27 cellular contexts compared by ENCODE assay signal in the genomic region with DNA sequence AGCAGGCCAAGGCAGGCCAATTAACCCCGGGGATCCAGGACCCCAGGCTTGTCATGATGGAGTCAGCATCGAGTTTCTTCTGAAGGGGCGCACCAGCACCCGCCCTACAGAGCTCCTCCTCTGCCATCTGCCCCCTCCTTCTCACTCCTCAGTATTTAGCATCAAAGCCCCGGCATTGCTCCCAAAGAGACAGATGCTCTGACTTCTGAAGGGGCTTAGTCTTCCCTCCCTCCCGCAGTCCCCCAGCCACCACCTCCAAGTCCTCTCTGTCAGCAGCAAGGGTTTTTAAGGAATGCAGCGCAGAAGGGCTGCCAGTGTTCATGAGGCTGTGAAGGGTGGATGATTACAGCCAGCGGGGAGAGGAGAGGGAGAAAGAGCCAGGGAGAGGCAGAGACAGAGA.
DNase-seq lines count a peak whose midpoint lies in the region; ATAC-seq, FAIRE-seq and TF ChIP-seq lines count a peak whose summit lies in the region.
"Had no signal": no experiment of that assay in that cellular context is flagged by ENCODE, and none has a peak within 500 bp of the region (broad histone marks: within the 10 kb centered on the region; RNA-seq: fewer than 3 reads in every experiment).

No MANE protein-coding gene starts in this region.

- TF ChIP-seq CTCF in D721Med (IDR thresholded peaks at IDR 0.05; ENCODE audit: insufficient read depth, missing control alignments): no peak
- no peak for TF ChIP-seq CTCF in WERI-Rb-1 (IDR thresholded peaks at IDR 0.05; ENCODE audit: low read depth, low read length)
- no peak for TF ChIP-seq CTCF in GM20000 (IDR thresholded peaks at IDR 0.05; ENCODE audit: extremely low read depth, missing control alignments)

- H3K4me3 ChIP-seq in H7 (ENCODE audit: insufficient read depth, low read depth, low read length) (no peak overlapping the region), WERI-Rb-1 (ENCODE audit: low read depth, low read length) (no peak overlapping the region), aorta (ENCODE audit: low read length in 2 of 2) (no peak overlapping the region)
- H3K4me3 ChIP-seq: adrenal gland, BLaER1, left lung, psoas muscle, sigmoid colon had no signal

- H3K27me3 ChIP-seq in H7 (ENCODE audit: control insufficient read depth, insufficient read depth, low read length) (no peaks in the 10 kb centered on the region), WERI-Rb-1 (ENCODE audit: insufficient read depth, low read depth, severe bottlenecking) (no peaks in the 10 kb centered on the region), aorta (ENCODE audit: control insufficient read depth in 1 of 2, insufficient read depth in 2 of 2, low read length in 1 of 2) (no peaks in the 10 kb centered on the region)
- H3K27me3 ChIP-seq: BLaER1, brain microvascular endothelial cell had no signal

- H3K36me3 ChIP-seq in H7 (replicated peaks; ENCODE audit: control insufficient read depth, insufficient read depth, low read length) (no peaks in the 10 kb centered on the region), WERI-Rb-1 (no peaks in the 10 kb centered on the region), aorta (ENCODE audit: control insufficient read depth in 1 of 2, insufficient read depth in 2 of 2, low read length in 1 of 2) (no peaks in the 10 kb centered on the region)
- H3K36me3 ChIP-seq: adrenal gland, BLaER1, brain microvascular endothelial cell, left lung, neutrophil, sigmoid colon had no signal

- FAIRE-seq in D721Med (lab: Jason Lieb, UNC): no peak
- FAIRE-seq: GM12892 had no signal

- WGBS in aorta, 2 donors: 13 to 19% methylated on average over 8 of the region's 8 CpGs

- ATAC-seq in HG03025 (IDR thresholded peaks at IDR 0.05; ENCODE audit: low FRiP score, unreplicated experiment) (no peak), aorta (ENCODE audit: low FRiP score) (no peak)
- ATAC-seq: left lung; Panc1; psoas muscle; stimulated activated effector memory CD8-positive, alpha-beta T cell treated with anti-CD3 and anti-CD28 coated beads, Interleukin-12 subunit alpha, Interleukin-12 subunit beta, amount 100 ng/mL, for 72 hours had no signal

- peaks cover 7% of the 10 kb centered on the region for H3K9me3 ChIP-seq in WERI-Rb-1 (ENCODE audit: severe bottlenecking)
- no peaks in the 10 kb centered on the region for H3K9me3 ChIP-seq in aorta (ENCODE audit: control insufficient read depth, low read length)
- H3K9me3 ChIP-seq: adrenal gland, neutrophil, psoas muscle, sigmoid colon had no signal

- intact Hi-C loops in aorta (cut with DNase I): no loop called here

- no peaks in the 10 kb centered on the region for H3K4me1 ChIP-seq in aorta (ENCODE audit: control insufficient read depth in 1 of 2, insufficient read depth in 2 of 2, low read length in 2 of 2)
- H3K4me1 ChIP-seq: adrenal gland, BLaER1, left lung, psoas muscle, sigmoid colon had no signal

- DNase-seq in D721Med (ENCODE audit: insufficient read length, low spot score): peak; percentile 66
- peak; percentile 35 for DNase-seq in H7
- DNase-seq in NCI-H2171 (lab: John Stamatoyannopoulos, UW): peak; percentile 97
- DNase-seq in WERI-Rb-1: peak; percentile 79
- DNase-seq in aorta: no peak
- no peak for DNase-seq in GM20000 (ENCODE audit: low spot score)
- DNase-seq in GM19240 (ENCODE audit: insufficient read length, low spot score): no peak
- DNase-seq: activated B cell treated with CpG ODN at 0.5 μM for 24 hours; activated naive CD4-positive, alpha-beta T cell treated with anti-CD3 and anti-CD28 coated beads for 36 hours; adrenal gland; brain microvascular endothelial cell; Calu3; H9; IMR-90; left lung; mesenchymal stem cell; psoas muscle; SIG-M5; sigmoid colon; stimulated activated CD4-positive, alpha-beta T cell treated with anti-CD3 and anti-CD28 coated beads, Interleukin-4, amount 100 ng/mL, for 24 hours; trophoblast cell had no signal

- H3K27ac ChIP-seq in WERI-Rb-1 (no peak overlapping the region; the same call in 1 of the 2 replicates), aorta (ENCODE audit: low read depth in 1 of 2, low read length in 2 of 2) (no peak overlapping the region)
- H3K27ac ChIP-seq: BLaER1, brain microvascular endothelial cell, left lung, neutrophil, psoas muscle, sigmoid colon had no signal

Comparison
In these comparisons a context has a peak if more than half of its experiments do, and no peak if none do; other contexts are left out.
1. DNase-seq: peak in D721Med (single experiment), H7 (single experiment), NCI-H2171 (single experiment) and WERI-Rb-1 (single experiment); none in aorta (0 of 2), GM20000 (single experiment) and GM19240 (single experiment).